ENCODE assay signal across 11 cellular contexts in the genomic region with DNA sequence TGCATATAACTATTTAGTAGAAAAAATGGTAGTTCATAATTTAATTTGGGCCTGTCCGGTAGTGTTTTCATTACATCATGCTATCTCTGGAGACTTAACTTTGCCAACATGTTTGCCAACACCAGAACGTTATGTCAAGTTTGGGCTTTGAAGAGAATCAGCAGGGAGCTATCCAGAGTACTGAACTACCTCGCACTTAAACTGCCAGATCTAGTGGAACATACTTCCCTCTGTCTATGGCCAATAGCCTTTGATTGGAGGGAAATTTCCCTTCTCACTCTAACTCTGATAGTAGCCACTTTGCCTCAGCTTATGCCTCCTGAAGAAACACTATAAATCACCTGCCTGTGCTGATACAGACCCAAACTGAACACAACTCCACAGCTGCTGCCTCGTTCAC. TPM values are rescaled to one million over a fixed set of nuclear protein-coding genes. Genes with fewer than 3 reads are reported as not detected.
DNase-seq lines count a peak whose midpoint lies in the region; ATAC-seq and TF ChIP-seq lines count a peak whose summit lies in the region.
"Had no signal": no experiment of that assay in that cellular context is flagged by ENCODE, and none has a peak within 500 bp of the region (broad histone marks: within the 10 kb centered on the region; RNA-seq: fewer than 3 reads in every experiment).

No MANE protein-coding gene starts in this region.

- no peaks in the 10 kb centered on the region for H3K9me3 ChIP-seq in HCT116 (ENCODE audit: control insufficient read depth in 1 of 2, insufficient read depth in 1 of 2, low read depth in 1 of 2, low read length in 2 of 2)
- H3K9me3 ChIP-seq in CD4-positive, alpha-beta T cell (ENCODE audit: control insufficient read depth, low read length) = no peaks in the 10 kb centered on the region

- ATAC-seq in HCT116 (no peak), HG03045 (IDR thresholded peaks at IDR 0.05; ENCODE audit: unreplicated experiment) (no peak)
- ATAC-seq in CD4-positive, alpha-beta T cell (ENCODE audit: poor library complexity) = no peak

- no peaks in the 10 kb centered on the region for H4K20me1 ChIP-seq in HCT116 (ENCODE audit: insufficient read depth)

- no peaks in the 10 kb centered on the region for H3K36me3 ChIP-seq in HCT116 (ENCODE audit: control insufficient read depth in 1 of 2, insufficient read depth in 2 of 2, low read length in 2 of 2)

- RAD21 ChIA-PET in HCT116 (lab: Charles Lee; ENCODE audit: low non-redundant PET in 1 of 2, low total read pairs in 2 of 2, uncharacterized antibody in 2 of 2, unreplicated experiment in 2 of 2) = no interaction called here

- no peak overlapping the region for H3K4me3 ChIP-seq in HCT116 (replicated peaks in 1 of 2; ENCODE audit: low read depth in 1 of 2, low read length in 2 of 2)

- H3K4me1 ChIP-seq in HCT116 (ENCODE audit: control insufficient read depth in 1 of 2, insufficient read depth in 2 of 2, low read length in 2 of 2) = no peaks in the 10 kb centered on the region

- H3K27me3 Mint-ChIP-seq in CD4-positive, alpha-beta T cell = no peaks in the 10 kb centered on the region
- H3K27me3 Mint-ChIP-seq: CD4-positive, CD25-positive, alpha-beta regulatory T cell had no signal

- peak; percentile 26 for DNase-seq in ACHN
- no peak for DNase-seq in HCT116 (ENCODE audit: low read depth, low spot score)
- peak; percentile 48 for DNase-seq in SK-MEL-5 (ENCODE audit: low read depth, low spot score)
- DNase-seq in glomerular visceral epithelial cell (ENCODE audit: extremely low spot score) = peak; percentile 49
- DNase-seq in SKM-1 treated with dmso at 0.1 percent for 144 hours (lab: John Stamatoyannopoulos, UW; ENCODE audit: unreplicated experiment) = no peak
- DNase-seq in activated T-cell treated with anti-CD3 and anti-CD28 coated beads for 4 hours = no peak
- DNase-seq in CD4-positive, alpha-beta T cell = no peak
- DNase-seq: NCI-H146 had no signal

- no peak overlapping the region for H3K4me3 Mint-ChIP-seq in CD4-positive, alpha-beta T cell
- H3K4me3 Mint-ChIP-seq: CD4-positive, CD25-positive, alpha-beta regulatory T cell had no signal

- H3K4me2 ChIP-seq in HCT116 (ENCODE audit: low read length) = no peak overlapping the region

- H3K9me2 ChIP-seq in HCT116 (ENCODE audit: insufficient read depth) = no peaks in the 10 kb centered on the region

- intact Hi-C loops in HCT116 (cut with micrococcal nuclease) = loop anchor here (10.0 kb wide), 1 partner anchor 182 kb away; no protein-coding TSS in a partner anchor
- intact Hi-C loops in CD4-positive, alpha-beta T cell (cut with DNase I, micrococcal nuclease) = no loop called here

- H3K36me3 Mint-ChIP-seq in CD4-positive, alpha-beta T cell (ENCODE audit: low read depth) = no peaks in the 10 kb centered on the region
- H3K36me3 Mint-ChIP-seq: CD4-positive, CD25-positive, alpha-beta regulatory T cell had no signal

- peaks cover 22% of the 10 kb centered on the region; the same call in 1 of the 2 replicates for H3K27me3 ChIP-seq in HCT116 (ENCODE audit: insufficient read depth, low read length)
- no peaks in the 10 kb centered on the region for H3K27me3 ChIP-seq in CD4-positive, alpha-beta T cell (ENCODE audit: control insufficient read depth, insufficient read depth, low read length)

- H3K27ac ChIP-seq in HCT116 (ENCODE audit: low read depth, low read length) = no peak overlapping the region
- H3K27ac ChIP-seq in CD4-positive, alpha-beta T cell (ENCODE audit: low read depth, low read length) = no peak overlapping the region
- H3K27ac ChIP-seq: epithelial cell of prostate had no signal

- TF ChIP-seq POLR2A in HCT116 (IDR thresholded peaks at IDR 0.05; ENCODE audit: borderline replicate concordance, extremely low read depth, insufficient read depth, insufficient read length) = no peak

- no peak for TF ChIP-seq CTCF in HCT116 (IDR thresholded peaks at IDR 0.05 in 2 of 3, conservative IDR thresholded peaks at IDR 0.05 in 1 of 3; ENCODE audit: borderline replicate concordance in 1 of 3, insufficient read depth in 1 of 3, low read depth in 2 of 3, low read length in 2 of 3)
- no peak for TF ChIP-seq CTCF in CD4-positive, alpha-beta T cell (IDR thresholded peaks at IDR 0.05)

- H3K9ac ChIP-seq in HCT116 (ENCODE audit: low read length) = no peak overlapping the region

- POLR2A ChIA-PET in HCT116 (lab: Charles Lee) = no interaction called here
- POLR2A ChIA-PET in CD4-positive, alpha-beta T cell (lab: Charles Lee) = no interaction called here

- BruUV-seq in HCT116 (replicated peaks; lab: Mats Ljungman, UMichigan) = no TSS peak

- no peak overlapping the region for H2AFZ ChIP-seq in HCT116 (ENCODE audit: low read depth, low read length, poor library complexity, severe bottlenecking)

- H3K27ac Mint-ChIP-seq in CD4-positive, alpha-beta T cell = no peak overlapping the region

- no peak for TF ChIP-seq RAD21 in HCT116 (IDR thresholded peaks at IDR 0.05; ENCODE audit: low read depth)

- CTCF ChIA-PET in HCT116 (lab: Charles Lee) = no interaction called here
- CTCF ChIA-PET in CD4-positive, alpha-beta T cell (lab: Charles Lee) = no interaction called here

- H3K9me3 Mint-ChIP-seq in CD4-positive, alpha-beta T cell = no peaks in the 10 kb centered on the region

- H3K79me2 ChIP-seq in HCT116 (ENCODE audit: insufficient read depth, low read length) = no peaks in the 10 kb centered on the region

- no peaks in the 10 kb centered on the region for H3K4me1 Mint-ChIP-seq in CD4-positive, alpha-beta T cell (ENCODE audit: low read depth)
- H3K4me1 Mint-ChIP-seq: CD4-positive, CD25-positive, alpha-beta regulatory T cell had no signal

- in situ Hi-C loops in ACHN (cut with HindIII; ENCODE audit: low pct_ligation_motif_present, low pct_unique_long_range_greater_than_20kb, low sequenced_read_pairs) (no loop called here), SK-MEL-5 (cut with HindIII; ENCODE audit: low pct_unique_long_range_greater_than_20kb, low sequenced_read_pairs) (no loop called here)

TF ChIP-seq in HCT116, 20 proteins besides CTCF, POLR2A, EP300 and RAD21:
- TF ChIP-seq, protein P1, sequence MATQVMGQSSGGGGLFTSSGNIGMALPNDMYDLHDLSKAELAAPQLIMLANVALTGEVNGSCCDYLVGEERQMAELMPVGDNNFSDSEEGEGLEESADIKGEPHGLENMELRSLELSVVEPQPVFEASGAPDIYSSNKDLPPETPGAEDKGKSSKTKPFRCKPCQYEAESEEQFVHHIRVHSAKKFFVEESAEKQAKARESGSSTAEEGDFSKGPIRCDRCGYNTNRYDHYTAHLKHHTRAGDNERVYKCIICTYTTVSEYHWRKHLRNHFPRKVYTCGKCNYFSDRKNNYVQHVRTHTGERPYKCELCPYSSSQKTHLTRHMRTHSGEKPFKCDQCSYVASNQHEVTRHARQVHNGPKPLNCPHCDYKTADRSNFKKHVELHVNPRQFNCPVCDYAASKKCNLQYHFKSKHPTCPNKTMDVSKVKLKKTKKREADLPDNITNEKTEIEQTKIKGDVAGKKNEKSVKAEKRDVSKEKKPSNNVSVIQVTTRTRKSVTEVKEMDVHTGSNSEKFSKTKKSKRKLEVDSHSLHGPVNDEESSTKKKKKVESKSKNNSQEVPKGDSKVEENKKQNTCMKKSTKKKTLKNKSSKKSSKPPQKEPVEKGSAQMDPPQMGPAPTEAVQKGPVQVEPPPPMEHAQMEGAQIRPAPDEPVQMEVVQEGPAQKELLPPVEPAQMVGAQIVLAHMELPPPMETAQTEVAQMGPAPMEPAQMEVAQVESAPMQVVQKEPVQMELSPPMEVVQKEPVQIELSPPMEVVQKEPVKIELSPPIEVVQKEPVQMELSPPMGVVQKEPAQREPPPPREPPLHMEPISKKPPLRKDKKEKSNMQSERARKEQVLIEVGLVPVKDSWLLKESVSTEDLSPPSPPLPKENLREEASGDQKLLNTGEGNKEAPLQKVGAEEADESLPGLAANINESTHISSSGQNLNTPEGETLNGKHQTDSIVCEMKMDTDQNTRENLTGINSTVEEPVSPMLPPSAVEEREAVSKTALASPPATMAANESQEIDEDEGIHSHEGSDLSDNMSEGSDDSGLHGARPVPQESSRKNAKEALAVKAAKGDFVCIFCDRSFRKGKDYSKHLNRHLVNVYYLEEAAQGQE (IDR thresholded peaks at IDR 0.05; ENCODE audit: low read depth) = peak; percentile 66
- no peak for TF ChIP-seq MAX (IDR thresholded peaks at IDR 0.05)

RNA-seq across cellular contexts. Expression of gene LRRC53, which starts 10.0 kb away (rescaled TPM):
- total RNA-seq in HCT116 (2021; ENCODE audit: unreplicated experiment) = not detected
- not detected in 2 replicates for polyA plus RNA-seq in HCT116 (2012)
- total RNA-seq in SK-MEL-5 (2014; rRNA removed; shearing (Covaris generic)) = not detected in 2 replicates
- not detected in 2 replicates for polyA plus RNA-seq in SK-MEL-5 (2015; cell fraction: cytosol; rRNA removed)
- polyA plus RNA-seq in SK-MEL-5 (2015; cell fraction: nucleus; rRNA removed) = not detected in 2 replicates
- not detected for total RNA-seq in CD4-positive, alpha-beta T cell
- total RNA-seq: CD4-positive, CD25-positive, alpha-beta regulatory T cell had no signal
- polyA plus RNA-seq: CD4-positive, CD25-positive, alpha-beta regulatory T cell had no signal

Comparison
In these comparisons a context has a peak if more than half of its experiments do, and no peak if none do; other contexts are left out.
1. DNase-seq: peak in ACHN (single experiment), SK-MEL-5 (single experiment) and glomerular visceral epithelial cell (single experiment); none in HCT116 (single experiment), SKM-1 treated with dmso at 0.1 percent for 144 hours (single experiment), activated T-cell treated with anti-CD3 and anti-CD28 coated beads for 4 hours (single experiment) and CD4-positive, alpha-beta T cell (0 of 10).